Comparison of ENCODE assay signal across 11 cellular contexts in the genomic region with DNA sequence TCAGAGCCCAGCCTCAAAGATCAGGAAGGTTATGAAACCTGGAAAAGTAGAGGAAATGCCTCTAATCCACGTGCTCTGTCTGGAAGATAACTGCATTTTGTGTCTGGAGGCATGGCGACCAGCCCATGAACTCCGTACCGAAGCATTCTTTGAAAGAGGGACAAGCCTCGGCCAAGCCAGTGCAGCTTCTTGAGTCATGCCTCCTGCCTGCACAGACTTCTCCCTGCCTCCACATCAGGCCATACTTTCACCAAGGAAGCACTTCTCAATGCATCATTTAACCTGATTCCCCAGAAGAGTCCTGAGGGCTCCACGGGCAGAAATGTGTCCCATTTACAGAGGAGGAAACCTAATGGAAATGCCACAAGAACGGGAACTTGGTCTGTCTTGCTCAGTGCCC. TPM values are rescaled to one million over a fixed set of nuclear protein-coding genes. Genes with fewer than 3 reads are reported as not detected.
DNase-seq lines count a peak whose midpoint lies in the region; ATAC-seq and TF ChIP-seq lines count a peak whose summit lies in the region.
"Had no signal": no experiment of that assay in that cellular context is flagged by ENCODE, and none has a peak within 500 bp of the region (broad histone marks: within the 10 kb centered on the region; RNA-seq: fewer than 3 reads in every experiment).

No MANE protein-coding gene starts in this region.

- H3K79me1 ChIP-seq in neuronal stem cell (ENCODE audit: low read depth, low read length): peaks cover 24% of the 10 kb centered on the region

- in situ Hi-C loops in Panc1 (cut with HindIII; ENCODE audit: low pct_unique_long_range_greater_than_20kb, low sequenced_read_pairs): no loop called here

- H3K14ac ChIP-seq in neuronal stem cell (ENCODE audit: low read length): no peak overlapping the region

- CTCF ChIA-PET in Panc1 (lab: Charles Lee): no interaction called here

- intact Hi-C loops in Panc1 (cut with micrococcal nuclease; ENCODE audit: unreplicated experiment): no loop called here

- H2BK15ac ChIP-seq in neuronal stem cell (ENCODE audit: low read length): no peak overlapping the region

- ATAC-seq in Panc1: no peak
- ATAC-seq in HG02885 (IDR thresholded peaks at IDR 0.05; ENCODE audit: poor library complexity, unreplicated experiment): no peak
- no peak for ATAC-seq in GM18873 (IDR thresholded peaks at IDR 0.05; ENCODE audit: low FRiP score, unreplicated experiment)
- ATAC-seq: left lung had no signal

- no peak overlapping the region for H2AFZ ChIP-seq in neuronal stem cell (ENCODE audit: low read length)

- no TSS peak for BruUV-seq in Panc1 (replicated peaks; lab: Mats Ljungman, UMichigan)

- H3K4me1 ChIP-seq in Panc1 (ENCODE audit: control insufficient read depth, insufficient read depth, low read length): peaks cover 25% of the 10 kb centered on the region
- peaks cover 18 to 28% of the 10 kb centered on the region in 2 donors for H3K4me1 ChIP-seq in neuronal stem cell (ENCODE audit: control insufficient read depth in 2 of 2, insufficient read depth in 1 of 2, low read depth in 1 of 2, low read length in 2 of 2)

- DNase-seq in AG20443 (ENCODE audit: low spot score) (peak; percentile 74), Panc1 (ENCODE audit: low read depth, low spot score) (no peak), epithelial cell of esophagus (ENCODE audit: low read depth) (peak; percentile 93), neuronal stem cell (ENCODE audit: low spot score) (no peak), NCI-H1436 (lab: John Stamatoyannopoulos, UW) (no peak), DMS114 treated with DMSO at 0.1 percent for 48 hours (lab: John Stamatoyannopoulos, UW; ENCODE audit: unreplicated experiment) (no peak)
- DNase-seq: activated effector memory CD4-positive, alpha-beta T cell treated with Interleukin-2 at 50 U/mL for 16 hours; DMS53; left lung had no signal

- H2BK12ac ChIP-seq in neuronal stem cell (ENCODE audit: low read length): no peak overlapping the region

- H3K4me2 ChIP-seq in neuronal stem cell (ENCODE audit: insufficient read depth, low read length, poor library complexity, severe bottlenecking): no peak overlapping the region

- H3K36me3 ChIP-seq in Panc1 (ENCODE audit: control insufficient read depth, insufficient read depth, low read length) (peaks cover 13% of the 10 kb centered on the region), neuronal stem cell (replicated peaks in 1 of 2; ENCODE audit: control insufficient read depth in 2 of 2, insufficient read depth in 2 of 2, low read length in 2 of 2) (peaks cover 17 to 64% of the 10 kb centered on the region in 2 donors)

- WGBS in neuronal stem cell (ENCODE audit: extremely low coverage in 2 of 2, insufficient read length in 2 of 2, insufficient replicate concordance in 1 of 2), 2 donors: no CpG with 5 or more reads among the region's 7 CpGs

- no peak overlapping the region for H3K4ac ChIP-seq in neuronal stem cell (ENCODE audit: low read length)

- no peak overlapping the region for H2BK5ac ChIP-seq in neuronal stem cell (ENCODE audit: low read length)

- no peaks in the 10 kb centered on the region for H3K9me3 ChIP-seq in Panc1 (ENCODE audit: control insufficient read depth, insufficient read depth, low read depth, low read length)
- H3K9me3 ChIP-seq in neuronal stem cell (replicated peaks in 1 of 2; ENCODE audit: control insufficient read depth in 2 of 2, insufficient read depth in 1 of 2, low read depth in 1 of 2, low read length in 2 of 2): peaks cover 0 to 3% of the 10 kb centered on the region in 2 donors
- H3K9me3 ChIP-seq: left lung had no signal

- no peak overlapping the region for H3K18ac ChIP-seq in neuronal stem cell (ENCODE audit: low read length)

- H4K8ac ChIP-seq in neuronal stem cell (ENCODE audit: low read depth, low read length): no peak overlapping the region

- H2AK5ac ChIP-seq in neuronal stem cell (ENCODE audit: low read depth, low read length): no peak overlapping the region

- POLR2A ChIA-PET in Panc1 (lab: Charles Lee): interaction anchor here (0.6 kb wide), 1 partner anchor 34 kb away, joined by 4 read pairs; no protein-coding TSS in a partner anchor

- H3K27me3 ChIP-seq in Panc1 (ENCODE audit: control insufficient read depth, insufficient read depth, low read length): no peaks in the 10 kb centered on the region
- peaks cover 0 to 6% (median 0%) of the 10 kb centered on the region in 3 experiments for H3K27me3 ChIP-seq in neuronal stem cell (ENCODE audit: control insufficient read depth in 3 of 3, insufficient read depth in 3 of 3, low read depth in 1 of 3, low read length in 3 of 3)
- H3K27me3 ChIP-seq: left lung had no signal

- no peak overlapping the region for H4K91ac ChIP-seq in neuronal stem cell (ENCODE audit: low read depth, low read length, poor library complexity)

- H2BK120ac ChIP-seq in neuronal stem cell (ENCODE audit: low read depth, low read length): no peak overlapping the region

- no peak overlapping the region for H3K9ac ChIP-seq in neuronal stem cell (ENCODE audit: low read depth, low read length, poor library complexity)

- peak overlapping the region; percentile 9 for H3K23ac ChIP-seq in neuronal stem cell (ENCODE audit: low read depth, low read length, poor library complexity)

- TF ChIP-seq CTCF in Panc1 (IDR thresholded peaks at IDR 0.05) (no peak), epithelial cell of esophagus (IDR thresholded peaks at IDR 0.05; ENCODE audit: insufficient read depth, low read depth, low read length, missing control alignments) (no peak)

- H3K27ac ChIP-seq in Panc1 (ENCODE audit: low read length) (peak overlapping the region; percentile 90), neuronal stem cell (replicated peaks; ENCODE audit: low read length) (no peak overlapping the region)

- peak overlapping the region; percentile 7 to 82; a peak in 2 of 4 replicates for H3K4me3 ChIP-seq in Panc1 (ENCODE audit: low read depth in 2 of 2, low read length in 2 of 2)
- no peak overlapping the region for H3K4me3 ChIP-seq in epithelial cell of esophagus (ENCODE audit: low read length)
- H3K4me3 ChIP-seq in neuronal stem cell (ENCODE audit: low read length in 2 of 2): no peak overlapping the region

RNA-seq across cellular contexts. Expression of a gene that starts 3.4 kb away (rescaled TPM):
- total RNA-seq in Panc1 (2021; ENCODE audit: unreplicated experiment): 212 TPM
- 336 TPM for polyA plus RNA-seq in Panc1 (2012; ENCODE audit: insufficient read length)
- 88.8 TPM for polyA plus RNA-seq in neuronal stem cell (2013, experiment 1 of 2)
- 87.0 TPM for polyA plus RNA-seq in neuronal stem cell (2013, experiment 2 of 2)

Comparison
In these comparisons a context has a peak if more than half of its experiments do, and no peak if none do; other contexts are left out.
1. DNase-seq: peak in AG20443 (single experiment) and epithelial cell of esophagus (single experiment); none in Panc1 (single experiment), neuronal stem cell (single experiment), NCI-H1436 (single experiment) and DMS114 treated with DMSO at 0.1 percent for 48 hours (single experiment).
2. H3K4me3 ChIP-seq: peak in Panc1 (2 of 2); none in epithelial cell of esophagus (single experiment) and neuronal stem cell (0 of 2).